In the genomic region with DNA sequence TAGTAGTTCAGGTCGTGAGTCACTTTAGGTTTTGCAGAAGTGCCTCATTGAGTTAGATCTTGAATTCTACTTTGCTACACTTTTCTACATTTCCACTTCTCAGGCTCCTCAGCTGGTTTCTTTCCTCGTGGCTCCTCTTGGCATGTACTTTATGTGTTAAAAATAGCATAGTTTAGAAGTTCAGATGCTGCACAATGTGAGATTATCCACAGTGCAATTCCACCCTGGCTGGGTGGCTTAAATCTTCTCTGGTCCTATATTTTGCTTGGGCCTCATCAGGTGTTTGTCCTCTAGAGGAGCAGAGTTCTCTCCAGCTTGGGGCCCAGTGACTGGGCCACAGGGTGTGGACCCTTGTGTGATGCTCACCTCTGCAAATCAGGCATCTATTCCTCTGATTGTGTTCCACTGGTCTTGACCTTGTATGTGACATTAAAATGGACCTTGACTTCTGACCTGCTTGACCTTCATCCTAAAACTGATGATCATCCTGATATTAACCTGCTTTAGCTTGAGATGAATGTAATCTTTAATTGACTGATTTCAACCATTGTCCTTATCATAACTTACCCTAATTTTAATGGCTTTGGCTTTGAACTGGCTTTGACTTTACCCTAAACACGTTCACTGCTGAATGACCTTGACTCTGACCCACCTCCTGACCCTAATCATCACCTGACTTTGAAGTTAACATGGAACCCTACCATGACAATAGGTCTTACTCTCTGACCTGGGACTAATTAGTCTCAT, we compare ENCODE assay signal across 23 cellular contexts.
DNase-seq lines count a peak whose midpoint lies in the region; ATAC-seq and TF ChIP-seq lines count a peak whose summit lies in the region.
"Had no signal": no experiment of that assay in that cellular context is flagged by ENCODE, and none has a peak within 500 bp of the region (broad histone marks: within the 10 kb centered on the region; RNA-seq: fewer than 3 reads in every experiment).

No MANE protein-coding gene starts in this region.

- H3K9ac ChIP-seq in stomach smooth muscle (ENCODE audit: low read length in 2 of 2), result no peak overlapping the region
- H3K9ac ChIP-seq in mammary epithelial cell (ENCODE audit: insufficient read depth, low read length), result no peak overlapping the region

- H3K27ac Mint-ChIP-seq in activated naive CD4-positive, alpha-beta T cell treated with anti-CD3 and anti-CD28 coated beads, Interleukin-2, amount 10 ng/mL, durations not matched to agents 7 days and 5 days, result peak overlapping the region; percentile 55
- H3K27ac Mint-ChIP-seq in activated naive CD8-positive, alpha-beta T cell treated with anti-CD3 and anti-CD28 coated beads, Interleukin-2, amount 50 U/mL, for 24 hours, result peak overlapping the region; percentile 26
- H3K27ac Mint-ChIP-seq: T-helper 1 cell treated with Interleukin-12 subunit alpha and Interleukin-12 subunit beta and Interleukin-4 antibody, amounts not matched to agents 30 μg/mL and 1 μg/mL, for 36 hours had no signal

- H4K20me1 ChIP-seq in mammary epithelial cell (ENCODE audit: insufficient read depth, low read length), result no peaks in the 10 kb centered on the region

- in situ Hi-C loops in mammary epithelial cell (cut with MboI; ENCODE audit: low sequenced_read_pairs in 2 of 2), result no loop called here

- H2AFZ ChIP-seq in mammary epithelial cell (ENCODE audit: low read depth, low read length), result no peak overlapping the region

- peaks cover under 1% of the 10 kb centered on the region for H3K79me2 ChIP-seq in mammary epithelial cell (ENCODE audit: insufficient read depth, low read length)

- dilution Hi-C loops in mammary epithelial cell (cut with HindIII; ENCODE audit: low sequenced_read_pairs), result loop anchor here (5.0 kb wide), 1 partner anchor 37 kb away; no protein-coding TSS in a partner anchor

- intact Hi-C loops in right cardiac atrium (cut with DNase I) (no loop called here), mammary epithelial cell (cut with micrococcal nuclease) (no loop called here)

- no TSS peak for BruUV-seq in mammary epithelial cell (replicated peaks; lab: Mats Ljungman, UMichigan)

- 45% methylated on average over 3 of the region's 3 CpGs for WGBS in right cardiac atrium
- 80% methylated on average over 3 of the region's 3 CpGs for WGBS in mammary epithelial cell (ENCODE audit: low coverage, missing lambda C conversion rate)

- CTCF ChIA-PET in activated naive CD4-positive, alpha-beta T cell treated with anti-CD3 and anti-CD28 coated beads, Interleukin-2, amount 10 ng/mL, durations not matched to agents 7 days and 5 days (lab: Charles Lee), result interaction anchor here (1.4 kb wide), 1 partner anchor 20 kb away, joined by 5 read pairs; no protein-coding TSS in a partner anchor
- CTCF ChIA-PET in mammary epithelial cell (lab: Charles Lee; ENCODE audit: low non-redundant PET), result no interaction called here

- no peaks in the 10 kb centered on the region for H3K4me1 Mint-ChIP-seq in activated naive CD4-positive, alpha-beta T cell treated with anti-CD3 and anti-CD28 coated beads, Interleukin-2, amount 10 ng/mL, durations not matched to agents 7 days and 5 days
- peaks cover 8% of the 10 kb centered on the region for H3K4me1 Mint-ChIP-seq in activated naive CD8-positive, alpha-beta T cell treated with anti-CD3 and anti-CD28 coated beads, Interleukin-2, amount 50 U/mL, for 24 hours

- H3K36me3 ChIP-seq in stomach smooth muscle (ENCODE audit: control insufficient read depth in 2 of 2, insufficient read depth in 2 of 2, low read length in 2 of 2) (peaks cover 22 to 32% of the 10 kb centered on the region in 2 donors), mammary epithelial cell (ENCODE audit: insufficient read depth, low read length) (peaks cover 34% of the 10 kb centered on the region)

- peak overlapping the region; percentile 77 for H3K27ac ChIP-seq in right cardiac atrium (ENCODE audit: low read length)
- peak overlapping the region; percentile 41 for H3K27ac ChIP-seq in stomach smooth muscle (ENCODE audit: low read length)
- H3K27ac ChIP-seq in mammary epithelial cell (ENCODE audit: insufficient read depth, low read depth, low read length), result no peak overlapping the region
- H3K27ac ChIP-seq: lower lobe of right lung, vagina had no signal

- DNase-seq in activated naive CD4-positive, alpha-beta T cell treated with anti-CD3 and anti-CD28 coated beads, Interleukin-2, amount 10 ng/mL, durations not matched to agents 7 days and 5 days, result no peak
- no peak for DNase-seq in activated naive CD4-positive, alpha-beta T cell treated with Interleukin-2 at 50 U/mL for 16 hours
- DNase-seq in activated naive CD8-positive, alpha-beta T cell treated with anti-CD3 and anti-CD28 coated beads, Interleukin-2, amount 50 U/mL, for 24 hours, result no peak
- DNase-seq in right cardiac atrium (no peak), hepatic stellate cell (ENCODE audit: low spot score) (no peak), mammary epithelial cell (no peak)
- DNase-seq: activated CD4-positive, alpha-beta T cell treated with anti-CD3 and anti-CD28 coated beads, Interleukin-2, amount 50 U/mL, for 1 hour; activated gamma-delta T cell; amniotic stem cell; central memory CD4-positive, alpha-beta T cell; dermis blood vessel endothelial cell; DMS53; GDM1; hippocampal formation; IMR-90; lower lobe of right lung; NCI-H1436; NCI-H510A had no signal

- H3K27me3 ChIP-seq in right cardiac atrium (ENCODE audit: control insufficient read depth, insufficient read depth) (no peaks in the 10 kb centered on the region), stomach smooth muscle (ENCODE audit: control insufficient read depth in 1 of 2, insufficient read depth in 2 of 2, low read length in 2 of 2) (no peaks in the 10 kb centered on the region), mammary epithelial cell (ENCODE audit: insufficient read depth, low read length) (no peaks in the 10 kb centered on the region)
- H3K27me3 ChIP-seq: vagina had no signal

- peaks cover 62% of the 10 kb centered on the region for H3K36me3 Mint-ChIP-seq in activated naive CD4-positive, alpha-beta T cell treated with anti-CD3 and anti-CD28 coated beads, Interleukin-2, amount 10 ng/mL, durations not matched to agents 7 days and 5 days
- peaks cover 76% of the 10 kb centered on the region for H3K36me3 Mint-ChIP-seq in activated naive CD8-positive, alpha-beta T cell treated with anti-CD3 and anti-CD28 coated beads, Interleukin-2, amount 50 U/mL, for 24 hours (ENCODE audit: low read depth)

- H3K9me3 ChIP-seq in right cardiac atrium (ENCODE audit: control insufficient read depth, low read length), result no peaks in the 10 kb centered on the region
- no peaks in the 10 kb centered on the region for H3K9me3 ChIP-seq in stomach smooth muscle (ENCODE audit: control insufficient read depth in 2 of 2, low read length in 2 of 2)
- no peaks in the 10 kb centered on the region for H3K9me3 ChIP-seq in mammary epithelial cell (replicated peaks; ENCODE audit: insufficient read depth, low read length)
- H3K9me3 ChIP-seq: lower lobe of right lung, vagina had no signal

- no peaks in the 10 kb centered on the region for H3K27me3 Mint-ChIP-seq in activated naive CD4-positive, alpha-beta T cell treated with anti-CD3 and anti-CD28 coated beads, Interleukin-2, amount 10 ng/mL, durations not matched to agents 7 days and 5 days
- H3K27me3 Mint-ChIP-seq in activated naive CD8-positive, alpha-beta T cell treated with anti-CD3 and anti-CD28 coated beads, Interleukin-2, amount 50 U/mL, for 24 hours, result no peaks in the 10 kb centered on the region

- H3K4me2 ChIP-seq in mammary epithelial cell (ENCODE audit: insufficient read depth, low read depth, low read length), result no peak overlapping the region

- no peak overlapping the region for H3K4me3 Mint-ChIP-seq in activated naive CD4-positive, alpha-beta T cell treated with anti-CD3 and anti-CD28 coated beads, Interleukin-2, amount 10 ng/mL, durations not matched to agents 7 days and 5 days
- H3K4me3 Mint-ChIP-seq in activated naive CD8-positive, alpha-beta T cell treated with anti-CD3 and anti-CD28 coated beads, Interleukin-2, amount 50 U/mL, for 24 hours, result no peak overlapping the region
- H3K4me3 Mint-ChIP-seq: T-helper 1 cell treated with Interleukin-12 subunit alpha and Interleukin-12 subunit beta and Interleukin-4 antibody, amounts not matched to agents 30 μg/mL and 1 μg/mL, for 36 hours had no signal

- no peaks in the 10 kb centered on the region for H3K9me3 Mint-ChIP-seq in activated naive CD4-positive, alpha-beta T cell treated with anti-CD3 and anti-CD28 coated beads, Interleukin-2, amount 10 ng/mL, durations not matched to agents 7 days and 5 days
- H3K9me3 Mint-ChIP-seq in activated naive CD8-positive, alpha-beta T cell treated with anti-CD3 and anti-CD28 coated beads, Interleukin-2, amount 50 U/mL, for 24 hours, result no peaks in the 10 kb centered on the region
- H3K9me3 Mint-ChIP-seq: T-helper 1 cell treated with Interleukin-12 subunit alpha and Interleukin-12 subunit beta and Interleukin-4 antibody, amounts not matched to agents 30 μg/mL and 1 μg/mL, for 36 hours had no signal

- no peak for ATAC-seq in activated naive CD8-positive, alpha-beta T cell treated with anti-CD3 and anti-CD28 coated beads, Interleukin-2, amount 50 U/mL, for 24 hours
- ATAC-seq in right cardiac atrium (no peak), HG02588 (IDR thresholded peaks at IDR 0.05; ENCODE audit: unreplicated experiment) (no peak)
- ATAC-seq: Panc1 had no signal

- H3K4me1 ChIP-seq in right cardiac atrium (ENCODE audit: control insufficient read depth, insufficient read depth, low read length) (peaks cover 17% of the 10 kb centered on the region), stomach smooth muscle (ENCODE audit: control insufficient read depth, insufficient read depth, low read length) (peaks cover 6% of the 10 kb centered on the region), mammary epithelial cell (ENCODE audit: insufficient read depth, low read length) (no peaks in the 10 kb centered on the region)
- H3K4me1 ChIP-seq: vagina had no signal

- H3K4me3 ChIP-seq in right cardiac atrium (ENCODE audit: low read length) (no peak overlapping the region), stomach smooth muscle (ENCODE audit: low read length in 2 of 2) (no peak overlapping the region), mammary epithelial cell (replicated peaks in 1 of 3; ENCODE audit: insufficient read depth in 1 of 3, low read depth in 2 of 3, low read length in 3 of 3) (no peak overlapping the region)
- H3K4me3 ChIP-seq: lower lobe of right lung, vagina had no signal

- TF ChIP-seq CTCF in mammary epithelial cell (conservative IDR thresholded peaks at IDR 0.05 in 1 of 2, IDR thresholded peaks at IDR 0.05 in 1 of 2; ENCODE audit: extremely low read depth in 1 of 2, insufficient read depth in 1 of 2, low read depth in 1 of 2, low read length in 2 of 2), result no peak
